In genomic region chr12:90510948-90511347, GRCh38 we compare ENCODE assay signal across 15 cellular contexts.
DNase-seq lines count a peak whose midpoint lies in the region; ATAC-seq and TF ChIP-seq lines count a peak whose summit lies in the region.
"Had no signal": no experiment of that assay in that cellular context is flagged by ENCODE, and none has a peak within 500 bp of the region (broad histone marks: within the 10 kb centered on the region; RNA-seq: fewer than 3 reads in every experiment).

No MANE protein-coding gene starts in this region.

- H3K18ac ChIP-seq in IMR-90 (ENCODE audit: low read depth, low read length), result no peak overlapping the region

- H3K79me2 ChIP-seq in mammary epithelial cell (ENCODE audit: insufficient read depth, low read length), result no peaks in the 10 kb centered on the region

- no peak overlapping the region for H3K4me2 ChIP-seq in IMR-90 (ENCODE audit: low read depth, low read length)
- H3K4me2 ChIP-seq in mammary epithelial cell (ENCODE audit: insufficient read depth, low read depth, low read length), result no peak overlapping the region
- H3K4me2 ChIP-seq: BLaER1 had no signal

- no peaks in the 10 kb centered on the region for H3K9me3 ChIP-seq in IMR-90 (ENCODE audit: control insufficient read depth, insufficient read depth, low read length)
- no peaks in the 10 kb centered on the region for H3K9me3 ChIP-seq in mammary epithelial cell (replicated peaks; ENCODE audit: insufficient read depth, low read length)
- no peaks in the 10 kb centered on the region for H3K9me3 ChIP-seq in CD8-positive, alpha-beta memory T cell (ENCODE audit: low read length)
- H3K9me3 ChIP-seq: BLaER1, suprapubic skin had no signal

- H3K27me3 Mint-ChIP-seq in CD8-positive, alpha-beta memory T cell, result peaks cover 0 to 6% of the 10 kb centered on the region in 2 donors

- H3K4me3 ChIP-seq in IMR-90 (ENCODE audit: insufficient read depth, low read depth, low read length), result no peak overlapping the region
- no peak overlapping the region for H3K4me3 ChIP-seq in mammary epithelial cell (replicated peaks in 1 of 3; ENCODE audit: insufficient read depth in 1 of 3, low read depth in 2 of 3, low read length in 3 of 3)
- H3K4me3 ChIP-seq in kidney epithelial cell (ENCODE audit: low read depth, low read length), result no peak overlapping the region
- no peak overlapping the region for H3K4me3 ChIP-seq in CD8-positive, alpha-beta memory T cell (ENCODE audit: low read length)
- H3K4me3 ChIP-seq: BLaER1, suprapubic skin had no signal

- dilution Hi-C loops in IMR-90 (cut with HindIII; ENCODE audit: low sequenced_read_pairs, unreplicated experiment), result no loop called here
- dilution Hi-C loops in mammary epithelial cell (cut with HindIII; ENCODE audit: low sequenced_read_pairs), result no loop called here

- intact Hi-C loops in IMR-90 (cut with micrococcal nuclease) (no loop called here), mammary epithelial cell (cut with micrococcal nuclease) (no loop called here), posterior cingulate gyrus (cut with DNase I) (no loop called here)

- no peaks in the 10 kb centered on the region for H3K9me3 Mint-ChIP-seq in CD8-positive, alpha-beta memory T cell

- no peak overlapping the region for H4K91ac ChIP-seq in IMR-90 (ENCODE audit: insufficient read depth, low read depth, low read length)

- H3K4me1 ChIP-seq in IMR-90 (ENCODE audit: control insufficient read depth, insufficient read depth, low read length) (peaks cover 3% of the 10 kb centered on the region), mammary epithelial cell (ENCODE audit: insufficient read depth, low read length) (no peaks in the 10 kb centered on the region)
- no peaks in the 10 kb centered on the region for H3K4me1 ChIP-seq in CD8-positive, alpha-beta memory T cell (ENCODE audit: insufficient read depth, low read length)
- H3K4me1 ChIP-seq: BLaER1 had no signal

- H2AFZ ChIP-seq in IMR-90 (replicated peaks; ENCODE audit: low read length, poor library complexity) (no peak overlapping the region), mammary epithelial cell (ENCODE audit: low read depth, low read length) (no peak overlapping the region)

- H2AK5ac ChIP-seq in IMR-90 (ENCODE audit: low read depth, low read length), result no peak overlapping the region

- TF ChIP-seq RAD21 in IMR-90 (IDR thresholded peaks at IDR 0.05; ENCODE audit: low read length), result no peak

- H3K4ac ChIP-seq in IMR-90 (ENCODE audit: low read depth, low read length), result no peak overlapping the region

- no peak overlapping the region for H2BK20ac ChIP-seq in IMR-90 (ENCODE audit: low read depth, low read length)

- no TSS peak for BruUV-seq in IMR-90 (replicated peaks; lab: Mats Ljungman, UMichigan)
- BruUV-seq in mammary epithelial cell (replicated peaks; lab: Mats Ljungman, UMichigan), result no TSS peak

- no peak overlapping the region for H2AK9ac ChIP-seq in IMR-90 (replicated peaks; ENCODE audit: low read depth, low read length, poor library complexity)

- H3K9me1 ChIP-seq in IMR-90 (ENCODE audit: insufficient read depth, low read length), result 0 out of 2 replicates have a peak, but pooled peaks cover 2% of the 10 kb centered on the region

- H3K4me1 Mint-ChIP-seq in CD8-positive, alpha-beta memory T cell, result peaks cover 2 to 8% (median 6%) of the 10 kb centered on the region in 3 donors
- H3K4me1 Mint-ChIP-seq: natural killer cell had no signal

- no peak overlapping the region for H2BK15ac ChIP-seq in IMR-90 (ENCODE audit: low read depth, low read length)

- DNase-seq in EH (ENCODE audit: low read depth) (peak; percentile 4), IMR-90 (peak; percentile 76), mammary epithelial cell (peak; percentile 47), kidney epithelial cell (ENCODE audit: low read depth) (peak; percentile 70), SKM-1 (lab: John Stamatoyannopoulos, UW; ENCODE audit: unreplicated experiment) (no peak), NCI-H2029 (lab: John Stamatoyannopoulos, UW) (no peak), posterior cingulate gyrus (no peak)
- no peak for DNase-seq in CD8-positive, alpha-beta memory T cell
- DNase-seq: activated CD4-positive, CD25-positive, alpha-beta regulatory T cell; activated naive CD4-positive, alpha-beta T cell; effector memory CD4-positive, alpha-beta T cell; natural killer cell; T-helper 1 cell had no signal

- H4K5ac ChIP-seq in IMR-90 (ENCODE audit: low read depth, low read length), result no peak overlapping the region

- no peaks in the 10 kb centered on the region for H3K79me1 ChIP-seq in IMR-90 (ENCODE audit: low read depth in 1 of 2, low read length in 2 of 2)

- peak; percentile 57 for ATAC-seq in IMR-90 (ENCODE audit: low read depth)
- ATAC-seq: natural killer cell had no signal

- no peak overlapping the region for H4K8ac ChIP-seq in IMR-90 (ENCODE audit: low read depth in 2 of 2, low read length in 2 of 2)

- no peaks in the 10 kb centered on the region for H3K36me3 ChIP-seq in IMR-90 (ENCODE audit: control insufficient read depth, insufficient read depth, low read length)
- H3K36me3 ChIP-seq in mammary epithelial cell (ENCODE audit: insufficient read depth, low read length), result no peaks in the 10 kb centered on the region
- H3K36me3 ChIP-seq in kidney epithelial cell (ENCODE audit: control insufficient read depth, insufficient read depth, low read length), result no peaks in the 10 kb centered on the region
- no peaks in the 10 kb centered on the region for H3K36me3 ChIP-seq in CD8-positive, alpha-beta memory T cell (ENCODE audit: insufficient read depth, low read length)
- H3K36me3 ChIP-seq: BLaER1, suprapubic skin had no signal

- H3K14ac ChIP-seq in IMR-90 (replicated peaks; ENCODE audit: low read depth, low read length), result no peak overlapping the region

- H3K27me3 ChIP-seq in IMR-90 (ENCODE audit: control insufficient read depth, insufficient read depth, low read length), result no peaks in the 10 kb centered on the region
- no peaks in the 10 kb centered on the region for H3K27me3 ChIP-seq in mammary epithelial cell (ENCODE audit: insufficient read depth, low read length)
- no peaks in the 10 kb centered on the region for H3K27me3 ChIP-seq in kidney epithelial cell (ENCODE audit: control insufficient read depth, insufficient read depth, low read length)
- H3K27me3 ChIP-seq in CD8-positive, alpha-beta memory T cell (ENCODE audit: insufficient read depth, low read length, poor library complexity, severe bottlenecking), result no peaks in the 10 kb centered on the region
- H3K27me3 ChIP-seq: BLaER1, suprapubic skin had no signal

- CTCF ChIA-PET in IMR-90 (lab: Yijun Ruan, JAX) (no interaction called here), mammary epithelial cell (lab: Charles Lee; ENCODE audit: low non-redundant PET) (no interaction called here)
- CTCF ChIA-PET in CD8-positive, alpha-beta memory T cell (lab: Charles Lee), result no interaction called here

- no peak overlapping the region for H3K56ac ChIP-seq in IMR-90 (ENCODE audit: extremely low read depth, insufficient read depth, low read length)

- in situ Hi-C loops in IMR-90 (cut with MboI; ENCODE audit: low sequenced_read_pairs), result no loop called here
- in situ Hi-C loops in mammary epithelial cell (cut with MboI; ENCODE audit: low sequenced_read_pairs in 2 of 2), result no loop called here

- no peaks in the 10 kb centered on the region for H3K36me3 Mint-ChIP-seq in CD8-positive, alpha-beta memory T cell
- H3K36me3 Mint-ChIP-seq: natural killer cell had no signal

- POLR2A ChIA-PET in IMR-90 (lab: Charles Lee; ENCODE audit: unreplicated experiment), result no interaction called here
- POLR2A ChIA-PET in CD8-positive, alpha-beta memory T cell (lab: Charles Lee), result no interaction called here

- TF ChIP-seq POLR2A in IMR-90 (IDR thresholded peaks at IDR 0.05; ENCODE audit: low read depth, low read length), result no peak

- H2BK120ac ChIP-seq in IMR-90 (ENCODE audit: low read depth, low read length), result no peak overlapping the region

- TF ChIP-seq CTCF in IMR-90 (conservative IDR thresholded peaks at IDR 0.05; ENCODE audit: low read depth, low read length) (no peak), mammary epithelial cell (conservative IDR thresholded peaks at IDR 0.05 in 1 of 2, IDR thresholded peaks at IDR 0.05 in 1 of 2; ENCODE audit: extremely low read depth in 1 of 2, insufficient read depth in 1 of 2, low read depth in 1 of 2, low read length in 2 of 2) (no peak), kidney epithelial cell (IDR thresholded peaks at IDR 0.05; ENCODE audit: insufficient read depth, low read length, poor library complexity, severe bottlenecking) (no peak)

- H4K20me1 ChIP-seq in IMR-90 (ENCODE audit: insufficient read depth, low read length), result no peaks in the 10 kb centered on the region
- H4K20me1 ChIP-seq in mammary epithelial cell (ENCODE audit: insufficient read depth, low read length), result no peaks in the 10 kb centered on the region
- H4K20me1 ChIP-seq: BLaER1 had no signal

- H3K27ac ChIP-seq in IMR-90 (ENCODE audit: insufficient read depth, low read length) (no peak overlapping the region), mammary epithelial cell (ENCODE audit: insufficient read depth, low read depth, low read length) (no peak overlapping the region)
- H3K27ac ChIP-seq in CD8-positive, alpha-beta memory T cell (ENCODE audit: low read depth, low read length), result no peak overlapping the region
- H3K27ac ChIP-seq: BLaER1, suprapubic skin had no signal

- H2BK5ac ChIP-seq in IMR-90 (ENCODE audit: low read depth, low read length, poor library complexity, severe bottlenecking), result no peak overlapping the region

- no peak overlapping the region for H3K27ac Mint-ChIP-seq in CD8-positive, alpha-beta memory T cell
- H3K27ac Mint-ChIP-seq: natural killer cell had no signal

- H3K4me3 Mint-ChIP-seq in CD8-positive, alpha-beta memory T cell, result no peak overlapping the region
- H3K4me3 Mint-ChIP-seq: natural killer cell had no signal

- H3K23ac ChIP-seq in IMR-90 (ENCODE audit: low read depth, low read length), result no peak overlapping the region

- no peak overlapping the region for H3K9ac ChIP-seq in IMR-90 (ENCODE audit: low read depth, low read length)
- H3K9ac ChIP-seq in mammary epithelial cell (ENCODE audit: insufficient read depth, low read length), result no peak overlapping the region
- H3K9ac ChIP-seq: BLaER1 had no signal

TF ChIP-seq in IMR-90, 13 proteins besides CTCF, POLR2A, EP300 and RAD21:
- TF ChIP-seq FOS (IDR thresholded peaks at IDR 0.05; ENCODE audit: low read depth, low read length) (no peak), MXI1 (IDR thresholded peaks at IDR 0.05; ENCODE audit: borderline replicate concordance, low read depth, low read length) (no peak), CEBPB (IDR thresholded peaks at IDR 0.05; ENCODE audit: low read depth, low read length) (peak; percentile 51; the same call in 1 of the 2 replicates)
TF ChIP-seq in IMR-90: peak in this region for 1.

Comparison
In these comparisons a context has a peak if more than half of its experiments do, and no peak if none do; other contexts are left out.
1. DNase-seq: peak in EH (single experiment), IMR-90 (single experiment), mammary epithelial cell (single experiment) and kidney epithelial cell (single experiment); none in SKM-1 (single experiment), NCI-H2029 (single experiment), CD8-positive, alpha-beta memory T cell (0 of 5) and posterior cingulate gyrus (0 of 10).